1 cellular context compared by ENCODE assay signal in genomic region chr2:263774-264492, GRCh38.
TF ChIP-seq lines count a peak whose summit lies in the region.

Gene SH3YL1, minus strand, starts transcription at chr2:264032. Its CDS starts 48 bp downstream, at chr2:263984.

TF ChIP-seq in H1, 55 proteins besides CTCF, POLR2A, EP300 and RAD21:
- TF ChIP-seq CHD2 (IDR thresholded peaks at IDR 0.05; ENCODE audit: low read length) (no peak; the same call in 1 of the 2 replicates), SP2 (IDR thresholded peaks at IDR 0.05; ENCODE audit: low read length) (no peak), CBX8 (IDR thresholded peaks at IDR 0.05; ENCODE audit: borderline replicate concordance, low read depth, low read length) (no peak), BACH1 (IDR thresholded peaks at IDR 0.05; ENCODE audit: low read length) (peak; percentile 7; the same call in 1 of the 2 replicates), FOSL1 (IDR thresholded peaks at IDR 0.05; ENCODE audit: insufficient read depth, low read depth, low read length) (no peak), SUZ12 (IDR thresholded peaks at IDR 0.05; ENCODE audit: low read length) (peak; percentile 45; the same call in 1 of the 2 replicates), TAF1 (IDR thresholded peaks at IDR 0.05; ENCODE audit: low read depth, low read length) (no peak), SIX5 (IDR thresholded peaks at IDR 0.05; ENCODE audit: low read depth, low read length) (no peak), SIN3A (conservative IDR thresholded peaks at IDR 0.05 in 1 of 2, IDR thresholded peaks at IDR 0.05 in 1 of 2; ENCODE audit: low read depth in 1 of 2, low read length in 2 of 2) (peak; percentile 14 to 28; a peak in 2 of 4 replicates), CEBPB (IDR thresholded peaks at IDR 0.05; ENCODE audit: low read depth, low read length) (no peak), ASH2L (IDR thresholded peaks at IDR 0.05; ENCODE audit: low read length) (peak; percentile 65), PHF8 (conservative IDR thresholded peaks at IDR 0.05; ENCODE audit: low read depth, low read length) (peak; percentile 53; the same call in 1 of the 2 replicates), KDM4A (IDR thresholded peaks at IDR 0.05; ENCODE audit: low read depth, low read length, severe bottlenecking) (peak; percentile 91), HDAC2 (IDR thresholded peaks at IDR 0.05; ENCODE audit: borderline replicate concordance in 1 of 2, low read depth in 2 of 2, low read length in 2 of 2) (peak in 1 of 2 experiments; percentile 70; a peak in 1 of 4 replicates), E2F6 (IDR thresholded peaks at IDR 0.05) (peak; percentile 73)
- TF ChIP-seq, protein P1, sequence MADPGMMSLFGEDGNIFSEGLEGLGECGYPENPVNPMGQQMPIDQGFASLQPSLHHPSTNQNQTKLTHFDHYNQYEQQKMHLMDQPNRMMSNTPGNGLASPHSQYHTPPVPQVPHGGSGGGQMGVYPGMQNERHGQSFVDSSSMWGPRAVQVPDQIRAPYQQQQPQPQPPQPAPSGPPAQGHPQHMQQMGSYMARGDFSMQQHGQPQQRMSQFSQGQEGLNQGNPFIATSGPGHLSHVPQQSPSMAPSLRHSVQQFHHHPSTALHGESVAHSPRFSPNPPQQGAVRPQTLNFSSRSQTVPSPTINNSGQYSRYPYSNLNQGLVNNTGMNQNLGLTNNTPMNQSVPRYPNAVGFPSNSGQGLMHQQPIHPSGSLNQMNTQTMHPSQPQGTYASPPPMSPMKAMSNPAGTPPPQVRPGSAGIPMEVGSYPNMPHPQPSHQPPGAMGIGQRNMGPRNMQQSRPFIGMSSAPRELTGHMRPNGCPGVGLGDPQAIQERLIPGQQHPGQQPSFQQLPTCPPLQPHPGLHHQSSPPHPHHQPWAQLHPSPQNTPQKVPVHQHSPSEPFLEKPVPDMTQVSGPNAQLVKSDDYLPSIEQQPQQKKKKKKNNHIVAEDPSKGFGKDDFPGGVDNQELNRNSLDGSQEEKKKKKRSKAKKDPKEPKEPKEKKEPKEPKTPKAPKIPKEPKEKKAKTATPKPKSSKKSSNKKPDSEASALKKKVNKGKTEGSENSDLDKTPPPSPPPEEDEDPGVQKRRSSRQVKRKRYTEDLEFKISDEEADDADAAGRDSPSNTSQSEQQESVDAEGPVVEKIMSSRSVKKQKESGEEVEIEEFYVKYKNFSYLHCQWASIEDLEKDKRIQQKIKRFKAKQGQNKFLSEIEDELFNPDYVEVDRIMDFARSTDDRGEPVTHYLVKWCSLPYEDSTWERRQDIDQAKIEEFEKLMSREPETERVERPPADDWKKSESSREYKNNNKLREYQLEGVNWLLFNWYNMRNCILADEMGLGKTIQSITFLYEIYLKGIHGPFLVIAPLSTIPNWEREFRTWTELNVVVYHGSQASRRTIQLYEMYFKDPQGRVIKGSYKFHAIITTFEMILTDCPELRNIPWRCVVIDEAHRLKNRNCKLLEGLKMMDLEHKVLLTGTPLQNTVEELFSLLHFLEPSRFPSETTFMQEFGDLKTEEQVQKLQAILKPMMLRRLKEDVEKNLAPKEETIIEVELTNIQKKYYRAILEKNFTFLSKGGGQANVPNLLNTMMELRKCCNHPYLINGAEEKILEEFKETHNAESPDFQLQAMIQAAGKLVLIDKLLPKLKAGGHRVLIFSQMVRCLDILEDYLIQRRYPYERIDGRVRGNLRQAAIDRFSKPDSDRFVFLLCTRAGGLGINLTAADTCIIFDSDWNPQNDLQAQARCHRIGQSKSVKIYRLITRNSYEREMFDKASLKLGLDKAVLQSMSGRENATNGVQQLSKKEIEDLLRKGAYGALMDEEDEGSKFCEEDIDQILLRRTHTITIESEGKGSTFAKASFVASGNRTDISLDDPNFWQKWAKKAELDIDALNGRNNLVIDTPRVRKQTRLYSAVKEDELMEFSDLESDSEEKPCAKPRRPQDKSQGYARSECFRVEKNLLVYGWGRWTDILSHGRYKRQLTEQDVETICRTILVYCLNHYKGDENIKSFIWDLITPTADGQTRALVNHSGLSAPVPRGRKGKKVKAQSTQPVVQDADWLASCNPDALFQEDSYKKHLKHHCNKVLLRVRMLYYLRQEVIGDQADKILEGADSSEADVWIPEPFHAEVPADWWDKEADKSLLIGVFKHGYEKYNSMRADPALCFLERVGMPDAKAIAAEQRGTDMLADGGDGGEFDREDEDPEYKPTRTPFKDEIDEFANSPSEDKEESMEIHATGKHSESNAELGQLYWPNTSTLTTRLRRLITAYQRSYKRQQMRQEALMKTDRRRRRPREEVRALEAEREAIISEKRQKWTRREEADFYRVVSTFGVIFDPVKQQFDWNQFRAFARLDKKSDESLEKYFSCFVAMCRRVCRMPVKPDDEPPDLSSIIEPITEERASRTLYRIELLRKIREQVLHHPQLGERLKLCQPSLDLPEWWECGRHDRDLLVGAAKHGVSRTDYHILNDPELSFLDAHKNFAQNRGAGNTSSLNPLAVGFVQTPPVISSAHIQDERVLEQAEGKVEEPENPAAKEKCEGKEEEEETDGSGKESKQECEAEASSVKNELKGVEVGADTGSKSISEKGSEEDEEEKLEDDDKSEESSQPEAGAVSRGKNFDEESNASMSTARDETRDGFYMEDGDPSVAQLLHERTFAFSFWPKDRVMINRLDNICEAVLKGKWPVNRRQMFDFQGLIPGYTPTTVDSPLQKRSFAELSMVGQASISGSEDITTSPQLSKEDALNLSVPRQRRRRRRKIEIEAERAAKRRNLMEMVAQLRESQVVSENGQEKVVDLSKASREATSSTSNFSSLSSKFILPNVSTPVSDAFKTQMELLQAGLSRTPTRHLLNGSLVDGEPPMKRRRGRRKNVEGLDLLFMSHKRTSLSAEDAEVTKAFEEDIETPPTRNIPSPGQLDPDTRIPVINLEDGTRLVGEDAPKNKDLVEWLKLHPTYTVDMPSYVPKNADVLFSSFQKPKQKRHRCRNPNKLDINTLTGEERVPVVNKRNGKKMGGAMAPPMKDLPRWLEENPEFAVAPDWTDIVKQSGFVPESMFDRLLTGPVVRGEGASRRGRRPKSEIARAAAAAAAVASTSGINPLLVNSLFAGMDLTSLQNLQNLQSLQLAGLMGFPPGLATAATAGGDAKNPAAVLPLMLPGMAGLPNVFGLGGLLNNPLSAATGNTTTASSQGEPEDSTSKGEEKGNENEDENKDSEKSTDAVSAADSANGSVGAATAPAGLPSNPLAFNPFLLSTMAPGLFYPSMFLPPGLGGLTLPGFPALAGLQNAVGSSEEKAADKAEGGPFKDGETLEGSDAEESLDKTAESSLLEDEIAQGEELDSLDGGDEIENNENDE (IDR thresholded peaks at IDR 0.05; ENCODE audit: insufficient replicate concordance, low read length), result no peak
- TF ChIP-seq, protein P2, sequence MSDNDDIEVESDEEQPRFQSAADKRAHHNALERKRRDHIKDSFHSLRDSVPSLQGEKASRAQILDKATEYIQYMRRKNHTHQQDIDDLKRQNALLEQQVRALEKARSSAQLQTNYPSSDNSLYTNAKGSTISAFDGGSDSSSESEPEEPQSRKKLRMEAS (IDR thresholded peaks at IDR 0.05), result peak; percentile 85
TF ChIP-seq in H1: peak in this region for 9.
